In the genomic region with DNA sequence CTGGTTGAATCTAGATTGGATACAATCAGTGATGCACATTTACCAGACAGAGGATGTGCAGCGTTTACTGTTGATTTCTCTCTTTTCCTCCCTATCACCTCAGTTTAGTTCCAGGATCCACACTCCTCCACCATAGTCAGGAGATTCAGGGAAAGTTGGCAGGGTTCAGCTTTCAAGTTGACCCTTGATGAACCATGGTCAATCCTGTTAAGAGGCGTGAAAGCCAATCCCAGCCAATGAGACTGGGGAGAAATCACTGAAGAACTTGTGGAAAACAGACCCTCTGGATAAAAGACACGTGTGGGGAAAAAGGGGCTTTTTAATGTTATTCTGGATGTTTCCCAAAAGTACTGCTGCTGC, we compare ENCODE assay signal across 9 cellular contexts. TPM values are rescaled to one million over a fixed set of nuclear protein-coding genes. Genes with fewer than 3 reads are reported as not detected.
DNase-seq lines count a peak whose midpoint lies in the region; ATAC-seq and TF ChIP-seq lines count a peak whose summit lies in the region.
"Had no signal": no experiment of that assay in that cellular context is flagged by ENCODE, and none has a peak within 500 bp of the region (broad histone marks: within the 10 kb centered on the region; RNA-seq: fewer than 3 reads in every experiment).

No MANE protein-coding gene starts in this region.

- POLR2A ChIA-PET in activated CD8-positive, alpha-beta T cell treated with anti-CD3 and anti-CD28 coated beads, Interleukin-2, amount 10 ng/mL, durations not matched to agents 7 days and 5 days (lab: Charles Lee) = interaction anchor here (1.2 kb wide), 1 partner anchor 9 kb away, joined by 4 read pairs; no protein-coding TSS in a partner anchor

- peaks cover 7% of the 10 kb centered on the region for H3K27me3 Mint-ChIP-seq in activated CD8-positive, alpha-beta T cell treated with anti-CD3 and anti-CD28 coated beads, Interleukin-2, amount 10 ng/mL, durations not matched to agents 7 days and 5 days (ENCODE audit: low read depth)
- peaks cover 24 to 38% of the 10 kb centered on the region in 2 donors for H3K27me3 Mint-ChIP-seq in stimulated activated naive B cell treated with anti-CD40 and anti-IgM and Interleukin-4, amounts not matched to agents 10 μg/mL and 1 μg/mL and 100 μg/mL, for 72 hours

- H3K27ac Mint-ChIP-seq in activated CD8-positive, alpha-beta T cell treated with anti-CD3 and anti-CD28 coated beads, Interleukin-2, amount 10 ng/mL, durations not matched to agents 7 days and 5 days = peak overlapping the region; percentile 97
- H3K27ac Mint-ChIP-seq in stimulated activated naive B cell treated with anti-CD40 and anti-IgM and Interleukin-4, amounts not matched to agents 10 μg/mL and 1 μg/mL and 100 μg/mL, for 72 hours = peak overlapping the region; percentile 96

- peak overlapping the region; percentile 52 for H3K9ac ChIP-seq in iPS-18a (ENCODE audit: low read length)

- H3K4me3 Mint-ChIP-seq in activated CD8-positive, alpha-beta T cell treated with anti-CD3 and anti-CD28 coated beads, Interleukin-2, amount 10 ng/mL, durations not matched to agents 7 days and 5 days = peak overlapping the region; percentile 94
- peak overlapping the region; percentile 90 to 94 for H3K4me3 Mint-ChIP-seq in stimulated activated naive B cell treated with anti-CD40 and anti-IgM and Interleukin-4, amounts not matched to agents 10 μg/mL and 1 μg/mL and 100 μg/mL, for 72 hours

- no peaks in the 10 kb centered on the region for H3K9me3 Mint-ChIP-seq in activated CD8-positive, alpha-beta T cell treated with anti-CD3 and anti-CD28 coated beads, Interleukin-2, amount 10 ng/mL, durations not matched to agents 7 days and 5 days (ENCODE audit: insufficient read depth)
- H3K9me3 Mint-ChIP-seq in stimulated activated naive B cell treated with anti-CD40 and anti-IgM and Interleukin-4, amounts not matched to agents 10 μg/mL and 1 μg/mL and 100 μg/mL, for 72 hours = peaks cover 0 to 3% of the 10 kb centered on the region in 2 donors

- ATAC-seq in activated CD8-positive, alpha-beta T cell treated with anti-CD3 and anti-CD28 coated beads, Interleukin-2, amount 10 ng/mL, durations not matched to agents 7 days and 5 days = no peak
- no peak for ATAC-seq in stimulated activated naive B cell treated with anti-CD40 and anti-IgM and Interleukin-4, amounts not matched to agents 10 μg/mL and 1 μg/mL and 100 μg/mL, for 72 hours (replicated peaks)
- ATAC-seq in GM18517 (IDR thresholded peaks at IDR 0.05; ENCODE audit: unreplicated experiment) = no peak

- no peaks in the 10 kb centered on the region for H3K9me3 ChIP-seq in iPS-18a (ENCODE audit: control insufficient read depth, low read depth, low read length)

- no peaks in the 10 kb centered on the region for H3K36me3 ChIP-seq in iPS-18a (ENCODE audit: control insufficient read depth, low read depth, low read length)

- H3K36me3 Mint-ChIP-seq in activated CD8-positive, alpha-beta T cell treated with anti-CD3 and anti-CD28 coated beads, Interleukin-2, amount 10 ng/mL, durations not matched to agents 7 days and 5 days (ENCODE audit: low read depth) = peaks cover 2% of the 10 kb centered on the region
- peaks cover 3% of the 10 kb centered on the region in 2 donors for H3K36me3 Mint-ChIP-seq in stimulated activated naive B cell treated with anti-CD40 and anti-IgM and Interleukin-4, amounts not matched to agents 10 μg/mL and 1 μg/mL and 100 μg/mL, for 72 hours

- H3K27me3 ChIP-seq in iPS-18a (ENCODE audit: control insufficient read depth, insufficient read depth, low read length) = peaks cover 21% of the 10 kb centered on the region

- H3K4me1 ChIP-seq in iPS-18a (ENCODE audit: control insufficient read depth, low read depth, low read length) = peaks cover 3% of the 10 kb centered on the region

- TF ChIP-seq CTCF in HFF-Myc (IDR thresholded peaks at IDR 0.05; ENCODE audit: low read depth, low read length, missing control alignments) = no peak

- CTCF ChIA-PET in activated CD8-positive, alpha-beta T cell treated with anti-CD3 and anti-CD28 coated beads, Interleukin-2, amount 10 ng/mL, durations not matched to agents 7 days and 5 days (lab: Charles Lee) = interaction anchor here (2.0 kb wide), 1 partner anchor 162 kb away, joined by 6 read pairs; no protein-coding TSS in a partner anchor

- H3K27ac ChIP-seq in iPS-18a (ENCODE audit: low read length) = no peak overlapping the region

- no peak for DNase-seq in HFF-Myc (ENCODE audit: extremely low read depth, low read depth)
- DNase-seq in activated CD8-positive, alpha-beta T cell treated with anti-CD3 and anti-CD28 coated beads, Interleukin-2, amount 10 ng/mL, durations not matched to agents 7 days and 5 days = no peak
- no peak for DNase-seq in stimulated activated naive B cell treated with anti-CD40 and anti-IgM and Interleukin-4, amounts not matched to agents 10 μg/mL and 1 μg/mL and 100 μg/mL, for 72 hours
- no peak for DNase-seq in NOMO-1 treated with DMSO at 0.1 percent for 48 hours (lab: John Stamatoyannopoulos, UW; ENCODE audit: unreplicated experiment)
- DNase-seq in GF-D8 (lab: John Stamatoyannopoulos, UW) = no peak
- no peak for DNase-seq in activated CD4-positive, CD25-positive, alpha-beta regulatory T cell treated with anti-CD3 and anti-CD28 coated beads, Interleukin-2, amount 50 U/mL, for 72 hours

- H3K4me1 Mint-ChIP-seq in activated CD8-positive, alpha-beta T cell treated with anti-CD3 and anti-CD28 coated beads, Interleukin-2, amount 10 ng/mL, durations not matched to agents 7 days and 5 days (ENCODE audit: low read depth) = peaks cover 10% of the 10 kb centered on the region
- peaks cover 5 to 6% of the 10 kb centered on the region in 2 donors for H3K4me1 Mint-ChIP-seq in stimulated activated naive B cell treated with anti-CD40 and anti-IgM and Interleukin-4, amounts not matched to agents 10 μg/mL and 1 μg/mL and 100 μg/mL, for 72 hours

- H3K4me3 ChIP-seq in HFF-Myc (replicated peaks; ENCODE audit: low read depth, low read length) (peak overlapping the region; percentile 74), iPS-18a (ENCODE audit: low read length) (peak overlapping the region; percentile 75)

RNA-seq across cellular contexts. Expression of gene SCP2D1, which starts 19.2 kb away (rescaled TPM):
- not detected for total RNA-seq in activated CD8-positive, alpha-beta T cell treated with anti-CD3 and anti-CD28 coated beads, Interleukin-2, amount 10 ng/mL, durations not matched to agents 7 days and 5 days
- total RNA-seq: NCI-H460 had no signal
